Comparison of ENCODE assay signal across 14 cellular contexts in genomic region chr5:180154821-180155220, GRCh38. TPM values are rescaled to one million over a fixed set of nuclear protein-coding genes. Genes with fewer than 3 reads are reported as not detected.
DNase-seq lines count a peak whose midpoint lies in the region; ATAC-seq and TF ChIP-seq lines count a peak whose summit lies in the region.
"Had no signal": no experiment of that assay in that cellular context is flagged by ENCODE, and none has a peak within 500 bp of the region (broad histone marks: within the 10 kb centered on the region; RNA-seq: fewer than 3 reads in every experiment).

No MANE protein-coding gene starts in this region.

- no peak for TF ChIP-seq CTCF in right atrium auricular region (IDR thresholded peaks at IDR 0.05)
- no peak for TF ChIP-seq CTCF in esophagus muscularis mucosa (IDR thresholded peaks at IDR 0.05)
- TF ChIP-seq CTCF in GM10248 (IDR thresholded peaks at IDR 0.05; ENCODE audit: control extremely low read depth, extremely low read depth, low read depth, missing control alignments) = no peak

- intact Hi-C loops in Right ventricle myocardium inferior (cut with DNase I) = no loop called here
- intact Hi-C loops in esophagus muscularis mucosa (cut with DNase I) = no loop called here
- intact Hi-C loops in posterior vena cava (cut with DNase I) = no loop called here

- no peak overlapping the region for H3K27ac Mint-ChIP-seq in activated T-cell treated with anti-CD3 and anti-CD28 coated beads, Interleukin-2, amount 50 U/mL, for 24 hours

- H3K4me1 ChIP-seq in right atrium auricular region (no peaks in the 10 kb centered on the region), esophagus muscularis mucosa (no peaks in the 10 kb centered on the region)

- H3K9me3 ChIP-seq in right atrium auricular region (peaks cover 0 to 5% of the 10 kb centered on the region in 2 donors), esophagus muscularis mucosa (peaks cover 0 to 7% (median 3%) of the 10 kb centered on the region in 4 donors)

- POLR2A ChIA-PET in GM10248 (lab: Yijun Ruan, JAX) = no interaction called here

- no peaks in the 10 kb centered on the region for H3K4me1 Mint-ChIP-seq in activated T-cell treated with anti-CD3 and anti-CD28 coated beads, Interleukin-2, amount 50 U/mL, for 24 hours (ENCODE audit: low read depth)

- H3K4me3 ChIP-seq in right atrium auricular region = no peak overlapping the region
- H3K4me3 ChIP-seq in esophagus muscularis mucosa = no peak overlapping the region

- no peak for TF ChIP-seq POLR2A in esophagus muscularis mucosa (IDR thresholded peaks at IDR 0.05; ENCODE audit: low read depth)

- H3K36me3 ChIP-seq in right atrium auricular region (no peaks in the 10 kb centered on the region), esophagus muscularis mucosa (no peaks in the 10 kb centered on the region)

- H3K4me3 Mint-ChIP-seq in activated T-cell treated with anti-CD3 and anti-CD28 coated beads, Interleukin-2, amount 50 U/mL, for 24 hours = no peak overlapping the region

- H3K27me3 ChIP-seq in right atrium auricular region (no peaks in the 10 kb centered on the region), esophagus muscularis mucosa (no peaks in the 10 kb centered on the region)

- no peak for TF ChIP-seq EP300 in esophagus muscularis mucosa (IDR thresholded peaks at IDR 0.05)

- peaks cover 7% of the 10 kb centered on the region for H3K9me3 Mint-ChIP-seq in activated T-cell treated with anti-CD3 and anti-CD28 coated beads, Interleukin-2, amount 50 U/mL, for 24 hours

- no peak for ATAC-seq in Right ventricle myocardium inferior

- peaks cover 20% of the 10 kb centered on the region for H3K27me3 Mint-ChIP-seq in activated T-cell treated with anti-CD3 and anti-CD28 coated beads, Interleukin-2, amount 50 U/mL, for 24 hours

- DNase-seq in right atrium auricular region (ENCODE audit: low spot score) (peak; percentile 16), Right ventricle myocardium inferior (ENCODE audit: missing footprints) (no peak), esophagus muscularis mucosa (ENCODE audit: extremely low spot score) (peak; percentile 45), posterior vena cava (ENCODE audit: low spot score) (peak; percentile 60), KG1 (lab: John Stamatoyannopoulos, UW) (no peak), NCI-H2171 (lab: John Stamatoyannopoulos, UW) (no peak), GM10248 (ENCODE audit: extremely low spot score) (no peak)
- DNase-seq in activated T-cell treated with anti-CD3 and anti-CD28 coated beads, Interleukin-2, amount 50 U/mL, for 24 hours = no peak
- DNase-seq: IMR-90, NCI-H1105, NCI-H2227 treated with DMSO at 0.1 percent for 48 hours had no signal

- H3K36me3 Mint-ChIP-seq in activated T-cell treated with anti-CD3 and anti-CD28 coated beads, Interleukin-2, amount 50 U/mL, for 24 hours (ENCODE audit: low read depth) = no peaks in the 10 kb centered on the region

- 100% methylated on average over 3 of the region's 3 CpGs for WGBS in esophagus muscularis mucosa

- H3K27ac ChIP-seq in right atrium auricular region = no peak overlapping the region
- no peak overlapping the region for H3K27ac ChIP-seq in esophagus muscularis mucosa (replicated peaks in 1 of 4)
- H3K27ac ChIP-seq: C4-2B had no signal

- CTCF ChIA-PET in GM10248 (lab: Yijun Ruan, JAX) = no interaction called here

RNA-seq across cellular contexts. Expression of gene RASGEF1C, which starts 54.2 kb away (rescaled TPM):
- total RNA-seq in right atrium auricular region (under 1 TPM; 0.55 to 0.67 TPM), Right ventricle myocardium inferior (0.49 TPM), esophagus muscularis mucosa (1 to 10 TPM; 1.2 to 3.1 (median 2.5) TPM), posterior vena cava (under 1 TPM in 1 of 2 donors, not detected in 1; 0.24 TPM)
- total RNA-seq: HT-29, IMR-90, LHCN-M2 had no signal

Comparison
In these comparisons a context has a peak if more than half of its experiments do, and no peak if none do; other contexts are left out.
1. DNase-seq: peak in right atrium auricular region (single experiment), esophagus muscularis mucosa (single experiment) and posterior vena cava (single experiment); none in Right ventricle myocardium inferior (single experiment), KG1 (single experiment), activated T-cell treated with anti-CD3 and anti-CD28 coated beads, Interleukin-2, amount 50 U/mL, for 24 hours (single experiment), NCI-H2171 (single experiment) and GM10248 (single experiment).